Comparison of ENCODE assay signal across 12 cellular contexts in genomic region chr13:34357435-34358232, GRCh38.
DNase-seq lines count a peak whose midpoint lies in the region; ATAC-seq, FAIRE-seq and TF ChIP-seq lines count a peak whose summit lies in the region.
"Had no signal": no experiment of that assay in that cellular context is flagged by ENCODE, and none has a peak within 500 bp of the region (broad histone marks: within the 10 kb centered on the region; RNA-seq: fewer than 3 reads in every experiment).

No MANE protein-coding gene starts in this region.

- peak overlapping the region; percentile 43 for H3K9ac ChIP-seq in astrocyte (ENCODE audit: low read length)

- H3K4me1 ChIP-seq in astrocyte (ENCODE audit: insufficient read depth, low read length): peaks cover 34% of the 10 kb centered on the region
- H3K4me1 ChIP-seq: right lobe of liver had no signal

- H3K36me3 Mint-ChIP-seq in astrocyte (ENCODE audit: low read depth, unreplicated experiment): peaks cover 2% of the 10 kb centered on the region

- H3K27ac ChIP-seq in astrocyte (ENCODE audit: low read depth, low read length): peak overlapping the region; percentile 62
- H3K27ac ChIP-seq: right lobe of liver had no signal

- no peaks in the 10 kb centered on the region for H3K27me3 Mint-ChIP-seq in astrocyte (ENCODE audit: low read depth, unreplicated experiment)
- H3K27me3 Mint-ChIP-seq: dendritic cell treated with granulocyte-macrophage colony-stimulating factor and Interleukin-4, amounts not matched to agents 40 ng/mL and 50 ng/mL, for 4 days had no signal

- no peak for TF ChIP-seq CTCF in astrocyte (IDR thresholded peaks at IDR 0.05; ENCODE audit: insufficient read depth, low read depth, low read length)

- peaks cover 41% of the 10 kb centered on the region for H3K4me1 Mint-ChIP-seq in astrocyte (ENCODE audit: low read depth, unreplicated experiment)

- H4K20me1 ChIP-seq in astrocyte (ENCODE audit: insufficient read depth, low read length): no peaks in the 10 kb centered on the region

- FAIRE-seq in astrocyte (lab: Jason Lieb, UNC): no peak

- peak overlapping the region; percentile 6 for H2AFZ ChIP-seq in astrocyte (ENCODE audit: low read depth, low read length)

- no peak for ATAC-seq in GM21717 (IDR thresholded peaks at IDR 0.05; ENCODE audit: unreplicated experiment)
- no peak for ATAC-seq in HG02642 (IDR thresholded peaks at IDR 0.05; ENCODE audit: poor library complexity, unreplicated experiment)
- ATAC-seq in HG03460 (IDR thresholded peaks at IDR 0.05; ENCODE audit: unreplicated experiment): no peak

- H3K9me3 Mint-ChIP-seq in astrocyte (ENCODE audit: unreplicated experiment): peaks cover 4% of the 10 kb centered on the region

- DNase-seq in AG20443 (ENCODE audit: low spot score) (peak; percentile 81), M059J (ENCODE audit: low read depth) (peak; percentile 93), astrocyte (ENCODE audit: low read depth) (peak; percentile 84), kidney glomerular epithelial cell (lab: John Stamatoyannopoulos, UW) (peak; percentile 38), SIG-M5 treated with dmso at 0.1 percent for 504 hours (lab: John Stamatoyannopoulos, UW; ENCODE audit: unreplicated experiment) (no peak)
- DNase-seq: activated CD8-positive, alpha-beta memory T cell treated with anti-CD3 and anti-CD28 coated beads, Interleukin-2, amount 50 U/mL, for 48 hours; DMS153; right lobe of liver had no signal

- no peaks in the 10 kb centered on the region for H3K27me3 ChIP-seq in astrocyte (ENCODE audit: insufficient read depth, low read length)
- H3K27me3 ChIP-seq: right lobe of liver had no signal

- peak overlapping the region; percentile 48 for H3K4me2 ChIP-seq in astrocyte (ENCODE audit: low read length)

- peak overlapping the region; percentile 97 for H3K27ac Mint-ChIP-seq in astrocyte (ENCODE audit: unreplicated experiment)
- H3K27ac Mint-ChIP-seq: dendritic cell treated with granulocyte-macrophage colony-stimulating factor and Interleukin-4, amounts not matched to agents 40 ng/mL and 50 ng/mL, for 4 days had no signal

- no peak overlapping the region for H3K4me3 Mint-ChIP-seq in astrocyte (ENCODE audit: unreplicated experiment)
- H3K4me3 Mint-ChIP-seq: dendritic cell treated with granulocyte-macrophage colony-stimulating factor and Interleukin-4, amounts not matched to agents 40 ng/mL and 50 ng/mL, for 4 days had no signal

- H3K4me3 ChIP-seq in astrocyte (ENCODE audit: insufficient read depth, low read depth, low read length): no peak overlapping the region
- H3K4me3 ChIP-seq: right lobe of liver had no signal

- H3K79me2 ChIP-seq in astrocyte (ENCODE audit: insufficient read depth, low read length): no peaks in the 10 kb centered on the region

- no peaks in the 10 kb centered on the region for H3K36me3 ChIP-seq in astrocyte (ENCODE audit: insufficient read depth, low read length)
- H3K36me3 ChIP-seq: right lobe of liver had no signal

- no peaks in the 10 kb centered on the region for H3K9me3 ChIP-seq in astrocyte (ENCODE audit: insufficient read depth, low read depth, low read length)
- H3K9me3 ChIP-seq: right lobe of liver had no signal
